Comparison of ENCODE assay signal across 17 cellular contexts in the genomic region with DNA sequence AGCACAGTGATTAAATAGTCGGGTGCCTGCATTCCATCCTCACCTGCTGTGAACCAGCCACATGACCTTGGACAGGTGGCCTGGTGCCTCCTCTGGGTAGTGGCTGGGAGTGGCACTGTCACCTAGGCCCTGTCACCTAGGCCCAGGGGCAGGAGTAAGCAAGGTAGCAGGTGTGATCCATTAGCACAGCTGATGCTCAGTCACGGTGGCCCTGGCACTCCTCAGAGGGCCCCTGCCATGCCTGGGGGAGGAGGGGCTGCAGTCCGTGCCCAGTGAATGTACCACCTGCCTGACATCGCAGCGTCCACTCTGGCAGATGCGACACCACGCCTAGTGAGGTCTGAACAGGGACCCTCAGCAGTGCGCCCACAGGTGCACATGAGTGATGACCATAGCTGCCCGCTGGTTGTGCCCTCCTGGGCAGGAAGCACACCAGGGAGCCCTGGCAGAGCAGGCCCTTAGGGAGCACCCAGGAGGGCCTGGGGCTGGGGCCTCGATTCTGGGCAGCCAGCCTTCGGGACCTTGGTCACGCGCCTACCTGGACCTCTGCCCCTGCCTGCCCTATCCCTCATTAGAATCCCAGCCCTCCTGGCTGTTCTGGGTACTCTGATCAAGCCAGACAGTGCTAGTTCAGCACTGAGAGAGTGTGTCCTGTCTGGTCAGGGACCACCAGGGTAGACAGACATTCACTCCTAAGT. TPM values are rescaled to one million over a fixed set of nuclear protein-coding genes. Genes with fewer than 3 reads are reported as not detected.
DNase-seq lines count a peak whose midpoint lies in the region; ATAC-seq, FAIRE-seq and TF ChIP-seq lines count a peak whose summit lies in the region.
"Had no signal": no experiment of that assay in that cellular context is flagged by ENCODE, and none has a peak within 500 bp of the region (broad histone marks: within the 10 kb centered on the region; RNA-seq: fewer than 3 reads in every experiment).

No MANE protein-coding gene starts in this region.

- no peaks in the 10 kb centered on the region for H3K27me3 ChIP-seq in pancreas
- H3K27me3 ChIP-seq: BLaER1 treated with 17β-estradiol and CSF1 and Interleukin-3, amounts not matched to agents 10 nM and 100 nM; tibial artery had no signal

- no peaks in the 10 kb centered on the region for H3K9me3 Mint-ChIP-seq in CD14-positive monocyte
- H3K9me3 Mint-ChIP-seq: activated CD4-positive, alpha-beta T cell treated with anti-CD3 and anti-CD28 coated beads, Interleukin-2, amount 10 ng/mL, durations not matched to agents 7 days and 5 days; activated T-cell treated with anti-CD3 and anti-CD28 coated beads, Interleukin-2, amount 50 U/mL, for 4 hours; HFFc6 had no signal

- peak; percentile 62 to 84 (median 78) for ATAC-seq in pancreas
- ATAC-seq: activated T-cell treated with anti-CD3 and anti-CD28 coated beads, Interleukin-2, amount 50 U/mL, for 4 hours had no signal

- DNase-seq in NCI-H1105 (lab: John Stamatoyannopoulos, UW) (peak; percentile 73), NCI-H2171 treated with DMSO at 0.1 percent for 48 hours (lab: John Stamatoyannopoulos, UW) (peak; percentile 92), cerebellum (ENCODE audit: low spot score) (peak; percentile 25), pancreas (peak in 5 of 6 donors; percentile 25 to 73 (median 36)), T-helper 9 cell (no peak), RKO (ENCODE audit: low spot score) (no peak), CD14-positive monocyte (ENCODE audit: low spot score) (no peak)
- DNase-seq: activated CD4-positive, alpha-beta T cell treated with anti-CD3 and anti-CD28 coated beads, Interleukin-2, amount 10 ng/mL, durations not matched to agents 7 days and 5 days; activated T-cell treated with anti-CD3 and anti-CD28 coated beads, Interleukin-2, amount 50 U/mL, for 4 hours; cerebellar nuclear complex; kidney glomerular epithelial cell; T1000 had no signal

- no peak overlapping the region for H3K4me3 ChIP-seq in pancreas
- H3K4me3 ChIP-seq: BLaER1 treated with 17β-estradiol and CSF1 and Interleukin-3, amounts not matched to agents 10 nM and 100 nM; prostate gland; tibial artery had no signal

- no peak overlapping the region for H3K27ac Mint-ChIP-seq in CD14-positive monocyte
- H3K27ac Mint-ChIP-seq: activated CD4-positive, alpha-beta T cell treated with anti-CD3 and anti-CD28 coated beads, Interleukin-2, amount 10 ng/mL, durations not matched to agents 7 days and 5 days; HFFc6 had no signal

- H3K36me3 ChIP-seq in pancreas: no peaks in the 10 kb centered on the region
- H3K36me3 ChIP-seq: prostate gland, tibial artery had no signal

- TF ChIP-seq CTCF in pancreas (IDR thresholded peaks at IDR 0.05) (no peak), CD14-positive monocyte (IDR thresholded peaks at IDR 0.05) (no peak)

- H3K4me1 Mint-ChIP-seq in CD14-positive monocyte: peaks cover 9% of the 10 kb centered on the region
- H3K4me1 Mint-ChIP-seq: activated CD4-positive, alpha-beta T cell treated with anti-CD3 and anti-CD28 coated beads, Interleukin-2, amount 10 ng/mL, durations not matched to agents 7 days and 5 days had no signal

- peaks cover 8 to 10% (median 8%) of the 10 kb centered on the region in 3 donors for H3K4me1 ChIP-seq in pancreas

- WGBS in pancreas, 2 donors: 48 to 56% methylated on average over 13 of the region's 13 CpGs

- peaks cover 16 to 24% of the 10 kb centered on the region in 2 donors for H3K36me3 Mint-ChIP-seq in CD14-positive monocyte

- peaks cover 0 to 2% (median 0%) of the 10 kb centered on the region in 3 donors for H3K27me3 Mint-ChIP-seq in CD14-positive monocyte (ENCODE audit: low read depth in 3 of 3)
- H3K27me3 Mint-ChIP-seq: activated CD4-positive, alpha-beta T cell treated with anti-CD3 and anti-CD28 coated beads, Interleukin-2, amount 10 ng/mL, durations not matched to agents 7 days and 5 days had no signal

- H3K9me3 ChIP-seq in pancreas: no peaks in the 10 kb centered on the region
- H3K9me3 ChIP-seq: BLaER1 treated with 17β-estradiol and CSF1 and Interleukin-3, amounts not matched to agents 10 nM and 100 nM; prostate gland; tibial artery had no signal

- peak overlapping the region; percentile 25 to 66 (median 56) for H3K27ac ChIP-seq in pancreas
- H3K27ac ChIP-seq: BLaER1 treated with 17β-estradiol and CSF1 and Interleukin-3, amounts not matched to agents 10 nM and 100 nM; tibial artery had no signal

- no peak for FAIRE-seq in pancreas (lab: Jason Lieb, UNC)
- FAIRE-seq: endothelial cell of umbilical vein had no signal

- intact Hi-C loops in pancreas (cut with DNase I): no loop called here
- intact Hi-C loops in CD14-positive monocyte (cut with micrococcal nuclease): no loop called here

- no peak overlapping the region for H3K4me3 Mint-ChIP-seq in CD14-positive monocyte
- H3K4me3 Mint-ChIP-seq: activated CD4-positive, alpha-beta T cell treated with anti-CD3 and anti-CD28 coated beads, Interleukin-2, amount 10 ng/mL, durations not matched to agents 7 days and 5 days; activated T-cell treated with anti-CD3 and anti-CD28 coated beads, Interleukin-2, amount 50 U/mL, for 4 hours; HFFc6 had no signal

RNA-seq across cellular contexts. Expression of a gene that starts 33.0 kb away (rescaled TPM):
- total RNA-seq in cerebellum: 4.8 TPM
- total RNA-seq in pancreas: 10 to 100 TPM in 4 of 6 donors, 1 to 10 TPM in 2; 4.1 to 40.2 (median 18.2) TPM
- polyA plus RNA-seq in pancreas: 10 to 100 TPM in 1 of 2 donors, 1 to 10 TPM in 1; 6.7 to 11.5 TPM
- 10 to 100 TPM; 69.0 to 90.4 TPM for polyA plus RNA-seq in CD14-positive monocyte

Comparison
In these comparisons a context has a peak if more than half of its experiments do, and no peak if none do; other contexts are left out.
1. DNase-seq: peak in NCI-H1105 (single experiment), NCI-H2171 treated with DMSO at 0.1 percent for 48 hours (single experiment), cerebellum (single experiment) and pancreas (5 of 6); none in T-helper 9 cell (single experiment), RKO (single experiment) and CD14-positive monocyte (single experiment).